In genomic region chr7:138002096-138002827, GRCh38 we compare ENCODE assay signal across 1 cellular context.
TF ChIP-seq lines count a peak whose summit lies in the region.

No MANE protein-coding gene starts in this region.

TF ChIP-seq in K562, 482 proteins besides CTCF, POLR2A, EP300 and RAD21 (continued from another document and continues in another):
- TF ChIP-seq ARID3B (CRISPR knock-in tag; IDR thresholded peaks at IDR 0.05; ENCODE audit: borderline replicate concordance), result no peak
- 0 out of 2 replicates have a peak, but pooled peaks have one; percentile 30 for TF ChIP-seq ZNF197 (CRISPR knock-in tag; IDR thresholded peaks at IDR 0.05; ENCODE audit: low read depth)
- 0 out of 2 replicates have a peak, but pooled peaks have one; percentile 43 for TF ChIP-seq SOX6 (IDR thresholded peaks at IDR 0.05)
- TF ChIP-seq HIVEP1 (CRISPR knock-in tag; IDR thresholded peaks at IDR 0.05), result no peak
- TF ChIP-seq ZHX1 (conservative IDR thresholded peaks at IDR 0.05; ENCODE audit: low read length), result no peak
- no peak for TF ChIP-seq ZKSCAN8 (CRISPR knock-in tag; IDR thresholded peaks at IDR 0.05)
- TF ChIP-seq MXD1 (CRISPR knock-in tag; IDR thresholded peaks at IDR 0.05; ENCODE audit: borderline replicate concordance, poor library complexity, severe bottlenecking), result no peak
- TF ChIP-seq HBP1 (CRISPR knock-in tag; IDR thresholded peaks at IDR 0.05), result no peak
- peak; percentile 47 for TF ChIP-seq WHSC1 (IDR thresholded peaks at IDR 0.05; ENCODE audit: low read length)
- no peak for TF ChIP-seq ZNF551 (CRISPR knock-in tag; IDR thresholded peaks at IDR 0.05)
- TF ChIP-seq MEF2A (IDR thresholded peaks at IDR 0.05; ENCODE audit: control insufficient read depth, low read depth, low read length), result no peak
- no peak for TF ChIP-seq STAT6 (CRISPR knock-in tag; IDR thresholded peaks at IDR 0.05)
- no peak for TF ChIP-seq TAF7 (tag; IDR thresholded peaks at IDR 0.05)
- no peak for TF ChIP-seq NCOA4 (IDR thresholded peaks at IDR 0.05; ENCODE audit: partially characterized antibody)
- TF ChIP-seq ZNF79 (CRISPR knock-in tag; IDR thresholded peaks at IDR 0.05; ENCODE audit: low read depth), result no peak
- TF ChIP-seq TEAD4 (IDR thresholded peaks at IDR 0.05; ENCODE audit: low read length), result peak; percentile 91
- peak; percentile 86; the same call in 1 of the 2 replicates for TF ChIP-seq TEAD4 (CRISPR knock-in tag; IDR thresholded peaks at IDR 0.05; ENCODE audit: borderline replicate concordance)
- no peak for TF ChIP-seq ZNF398 (CRISPR knock-in tag; IDR thresholded peaks at IDR 0.05)
- no peak for TF ChIP-seq MECOM (CRISPR knock-in tag; IDR thresholded peaks at IDR 0.05)
- no peak for TF ChIP-seq KDM2B (CRISPR knock-in tag; IDR thresholded peaks at IDR 0.05)
- TF ChIP-seq CCAR2 (IDR thresholded peaks at IDR 0.05; ENCODE audit: low read depth, low read length), result no peak
- no peak for TF ChIP-seq POLR2AphosphoS2 (IDR thresholded peaks at IDR 0.05; ENCODE audit: low read length)
- TF ChIP-seq BRD4 (IDR thresholded peaks at IDR 0.05), result no peak
- no peak for TF ChIP-seq IRF1 (CRISPR knock-in tag; IDR thresholded peaks at IDR 0.05; ENCODE audit: borderline replicate concordance)
- TF ChIP-seq ZNF436 (CRISPR knock-in tag; IDR thresholded peaks at IDR 0.05), result no peak
- TF ChIP-seq GTF2A2 (tag; IDR thresholded peaks at IDR 0.05), result no peak
- peak; percentile 37 for TF ChIP-seq RBFOX2 (IDR thresholded peaks at IDR 0.05; ENCODE audit: low read depth, low read length)
- peak; percentile 76 for TF ChIP-seq CTCFL (IDR thresholded peaks at IDR 0.05; ENCODE audit: borderline replicate concordance, insufficient read depth, low read depth, low read length, poor library complexity, severe bottlenecking)
- peak; percentile 37 for TF ChIP-seq PRDM10 (IDR thresholded peaks at IDR 0.05; ENCODE audit: partially characterized antibody)
- no peak for TF ChIP-seq ZNF165 (CRISPR knock-in tag; IDR thresholded peaks at IDR 0.05; ENCODE audit: borderline replicate concordance)
- no peak for TF ChIP-seq POU5F1 (IDR thresholded peaks at IDR 0.05; ENCODE audit: borderline replicate concordance, low read depth, low read length, partially characterized antibody)
- TF ChIP-seq ZBTB34 (CRISPR knock-in tag; IDR thresholded peaks at IDR 0.05), result no peak
- TF ChIP-seq E2F4 (CRISPR knock-in tag; IDR thresholded peaks at IDR 0.05; ENCODE audit: low read depth), result no peak
- TF ChIP-seq NEUROD1 (IDR thresholded peaks at IDR 0.05; ENCODE audit: borderline replicate concordance, low read depth, low read length, partially characterized antibody), result peak; percentile 97
- TF ChIP-seq MYC (IDR thresholded peaks at IDR 0.05; ENCODE audit: low read depth, low read length), result no peak
- TF ChIP-seq MYC (CRISPR knock-in tag; IDR thresholded peaks at IDR 0.05; ENCODE audit: borderline replicate concordance, low read depth), result no peak
- no peak for TF ChIP-seq SIX5 (IDR thresholded peaks at IDR 0.05; ENCODE audit: borderline replicate concordance in 1 of 2, insufficient read depth in 1 of 2, low read depth in 1 of 2, low read length in 2 of 2)
- TF ChIP-seq MED1 (CRISPR knock-in tag; IDR thresholded peaks at IDR 0.05; ENCODE audit: borderline replicate concordance), result no peak
- peak; percentile 25; the same call in 1 of the 2 replicates for TF ChIP-seq JUNB (CRISPR knock-in tag; conservative IDR thresholded peaks at IDR 0.05)
- no peak for TF ChIP-seq FOXA1 (IDR thresholded peaks at IDR 0.05; ENCODE audit: borderline replicate concordance)
- no peak for TF ChIP-seq ZBED1 (IDR thresholded peaks at IDR 0.05)
